1 cellular context compared by ENCODE assay signal in genomic region chr6:127266892-127267741, GRCh38.
TF ChIP-seq lines count a peak whose summit lies in the region.

No MANE protein-coding gene starts in this region.

TF ChIP-seq in GM12878, 131 proteins besides CTCF, POLR2A, EP300 and RAD21 (continued from another document and continues in another):
- TF ChIP-seq NKRF (conservative IDR thresholded peaks at IDR 0.05) (no peak; the same call in 1 of the 2 replicates), YY1 (IDR thresholded peaks at IDR 0.05; ENCODE audit: low read depth, low read length) (peak; percentile 96), BHLHE40 (IDR thresholded peaks at IDR 0.05; ENCODE audit: borderline replicate concordance in 1 of 2, low read depth in 2 of 2, low read length in 1 of 2) (no peak), SMARCA5 (IDR thresholded peaks at IDR 0.05) (peak; percentile 1; the same call in 1 of the 2 replicates), PKNOX1 (IDR thresholded peaks at IDR 0.05) (no peak), EED (IDR thresholded peaks at IDR 0.05; ENCODE audit: low read depth) (no peak), RELA (IDR thresholded peaks at IDR 0.05; ENCODE audit: borderline replicate concordance, partially characterized antibody) (no peak), RCOR1 (conservative IDR thresholded peaks at IDR 0.05; ENCODE audit: low read depth, low read length) (no peak), CBFB (IDR thresholded peaks at IDR 0.05; ENCODE audit: low read depth) (0 out of 2 replicates have a peak, but pooled peaks have one; percentile 10), TBL1XR1 (IDR thresholded peaks at IDR 0.05; ENCODE audit: low read depth, low read length) (no peak), NBN (IDR thresholded peaks at IDR 0.05) (no peak), ZZZ3 (IDR thresholded peaks at IDR 0.05; ENCODE audit: control insufficient read depth, insufficient read length, low read depth) (no peak), SKIL (IDR thresholded peaks at IDR 0.05; ENCODE audit: low read depth, poor library complexity, severe bottlenecking) (no peak), KDM1A (IDR thresholded peaks at IDR 0.05; ENCODE audit: borderline replicate concordance) (no peak), CUX1 (IDR thresholded peaks at IDR 0.05; ENCODE audit: insufficient replicate concordance, low read depth, low read length) (no peak), ZBTB4 (CRISPR knock-in tag; IDR thresholded peaks at IDR 0.05) (no peak), TCF7 (IDR thresholded peaks at IDR 0.05; ENCODE audit: borderline replicate concordance) (no peak), MYC (IDR thresholded peaks at IDR 0.05; ENCODE audit: insufficient read depth, insufficient read length, insufficient replicate concordance, low read length, severe bottlenecking) (no peak), SRF (IDR thresholded peaks at IDR 0.05; ENCODE audit: low read depth in 2 of 2, low read length in 2 of 2) (no peak), RBBP5 (conservative IDR thresholded peaks at IDR 0.05) (no peak), BCL11A (IDR thresholded peaks at IDR 0.05; ENCODE audit: low read depth, low read length) (no peak), IRF4 (IDR thresholded peaks at IDR 0.05; ENCODE audit: low read depth, low read length) (no peak), ZBTB40 (IDR thresholded peaks at IDR 0.05; ENCODE audit: borderline replicate concordance) (no peak), RUNX3 (IDR thresholded peaks at IDR 0.05; ENCODE audit: low read length) (peak; percentile 46; the same call in 1 of the 2 replicates), MTA2 (IDR thresholded peaks at IDR 0.05; ENCODE audit: low read depth) (no peak), HDGF (IDR thresholded peaks at IDR 0.05) (no peak), PML (IDR thresholded peaks at IDR 0.05; ENCODE audit: low read length) (peak; percentile 75; the same call in 1 of the 2 replicates), NRF1 (conservative IDR thresholded peaks at IDR 0.05; ENCODE audit: low read depth, low read length) (no peak; the same call in 1 of the 2 replicates), TAF1 (IDR thresholded peaks at IDR 0.05; ENCODE audit: borderline replicate concordance, low read depth, low read length) (no peak), EGR1 (IDR thresholded peaks at IDR 0.05; ENCODE audit: borderline replicate concordance in 1 of 2, low read depth in 2 of 2, low read length in 2 of 2) (peak in 1 of 2 experiments; percentile 33; a peak in 1 of 3 replicates), JUNB (IDR thresholded peaks at IDR 0.05) (no peak), NR2F1 (conservative IDR thresholded peaks at IDR 0.05) (peak; percentile 95), CREM (IDR thresholded peaks at IDR 0.05; ENCODE audit: low read depth) (no peak), ZBTB11 (CRISPR knock-in tag; IDR thresholded peaks at IDR 0.05) (no peak), ATF2 (IDR thresholded peaks at IDR 0.05; ENCODE audit: low read length) (no peak), ZNF207 (IDR thresholded peaks at IDR 0.05; ENCODE audit: borderline replicate concordance) (no peak)
